Comparison of ENCODE assay signal across 10 cellular contexts in the genomic region with DNA sequence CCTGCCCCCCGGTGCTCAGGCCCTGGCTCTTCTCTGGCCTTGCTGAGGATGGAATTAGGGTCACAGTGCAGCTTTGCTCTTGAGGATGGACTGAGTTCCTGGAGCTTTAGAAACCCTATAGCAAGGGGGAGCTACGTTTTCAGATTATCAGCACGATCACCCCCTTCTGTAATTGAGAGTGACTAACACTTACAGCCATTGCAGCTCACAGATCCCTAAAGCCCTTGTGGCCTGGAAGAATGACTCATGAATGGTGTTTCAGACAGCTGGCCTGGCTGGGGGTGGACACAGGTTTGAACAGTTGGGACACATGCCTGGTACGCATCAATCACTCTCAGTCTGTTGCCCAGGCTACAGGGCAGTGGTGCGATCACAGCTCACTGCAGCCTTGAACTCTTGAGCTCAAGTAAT.
A peak's percentile ranks its signal among the peaks of the same experiment; 100 is the strongest.
DNase-seq lines count a peak whose midpoint lies in the region; ATAC-seq and TF ChIP-seq lines count a peak whose summit lies in the region.
"Had no signal": no experiment of that assay in that cellular context is flagged by ENCODE, and none has a peak within 500 bp of the region (broad histone marks: within the 10 kb centered on the region; RNA-seq: fewer than 3 reads in every experiment).

No MANE protein-coding gene starts in this region.

- peaks cover 0 to 6% of the 10 kb centered on the region in 2 donors for H3K4me1 ChIP-seq in uterus

- H3K36me3 ChIP-seq in uterus: no peaks in the 10 kb centered on the region
- H3K36me3 ChIP-seq: BLaER1 had no signal

- no peaks in the 10 kb centered on the region for H3K27me3 ChIP-seq in uterus
- H3K27me3 ChIP-seq: BLaER1 had no signal

- no peak for TF ChIP-seq POLR2A in uterus (IDR thresholded peaks at IDR 0.05)

- TF ChIP-seq CTCF in uterus (IDR thresholded peaks at IDR 0.05): no peak

- intact Hi-C loops in uterus (cut with DNase I; ENCODE audit: low total_unique reads): no loop called here

- in situ Hi-C loops in G401 (cut with HindIII; ENCODE audit: low sequenced_read_pairs): no loop called here

- H3K27ac ChIP-seq in angular gyrus (ENCODE audit: low read depth, low read length) (peak overlapping the region; percentile 23), uterus (peak overlapping the region; percentile 79 to 85)
- H3K27ac ChIP-seq: BLaER1 had no signal

- ATAC-seq in HG03442 (IDR thresholded peaks at IDR 0.05; ENCODE audit: unreplicated experiment): no peak
- no peak for ATAC-seq in HG02678 (IDR thresholded peaks at IDR 0.05; ENCODE audit: unreplicated experiment)

- H3K9me3 ChIP-seq in uterus: no peaks in the 10 kb centered on the region
- H3K9me3 ChIP-seq: BLaER1 had no signal

- no peak overlapping the region for H3K4me3 ChIP-seq in uterus
- H3K4me3 ChIP-seq: BLaER1 had no signal

- DNase-seq in NCI-H748 (lab: John Stamatoyannopoulos, UW; ENCODE audit: unreplicated experiment) (peak; percentile 73), NCI-H748 treated with DMSO at 0.1 percent for 48 hours (lab: John Stamatoyannopoulos, UW) (no peak), hepatic stellate cell (ENCODE audit: low spot score) (peak; percentile 94), uterus (peak; percentile 73 to 83), G401 (ENCODE audit: low spot score) (no peak)
- DNase-seq: retina had no signal

Comparison
In these comparisons a context has a peak if more than half of its experiments do, and no peak if none do; other contexts are left out.
1. DNase-seq: peak in NCI-H748 (single experiment), hepatic stellate cell (single experiment) and uterus (2 of 2); none in NCI-H748 treated with DMSO at 0.1 percent for 48 hours (single experiment) and G401 (single experiment).